ENCODE assay signal across 2 cellular contexts in genomic region chr1:204726478-204726877, GRCh38.
TF ChIP-seq lines count a peak whose summit lies in the region.

No MANE protein-coding gene starts in this region.

TF ChIP-seq in SK-N-SH treated with all-trans-retinoic acid at 6 μM for 48 hours, 23 proteins besides CTCF, POLR2A, EP300 and RAD21:
- no peak for TF ChIP-seq ZNF8 (CRISPR knock-in tag; IDR thresholded peaks at IDR 0.05)
- no peak for TF ChIP-seq ZFP3 (CRISPR knock-in tag; IDR thresholded peaks at IDR 0.05)
- no peak for TF ChIP-seq ZNF70 (CRISPR knock-in tag; IDR thresholded peaks at IDR 0.05)
- TF ChIP-seq ZC3H10 (CRISPR knock-in tag; IDR thresholded peaks at IDR 0.05): no peak
- no peak for TF ChIP-seq ZNF565 (CRISPR knock-in tag; conservative IDR thresholded peaks at IDR 0.05; ENCODE audit: low read depth)
- no peak for TF ChIP-seq ZFP30 (CRISPR knock-in tag; IDR thresholded peaks at IDR 0.05)
- no peak for TF ChIP-seq CSDC2 (CRISPR knock-in tag; IDR thresholded peaks at IDR 0.05)
- TF ChIP-seq RARB (CRISPR knock-in tag; IDR thresholded peaks at IDR 0.05): no peak
- no peak for TF ChIP-seq OSR1 (CRISPR knock-in tag; IDR thresholded peaks at IDR 0.05)
- TF ChIP-seq, protein P1, sequence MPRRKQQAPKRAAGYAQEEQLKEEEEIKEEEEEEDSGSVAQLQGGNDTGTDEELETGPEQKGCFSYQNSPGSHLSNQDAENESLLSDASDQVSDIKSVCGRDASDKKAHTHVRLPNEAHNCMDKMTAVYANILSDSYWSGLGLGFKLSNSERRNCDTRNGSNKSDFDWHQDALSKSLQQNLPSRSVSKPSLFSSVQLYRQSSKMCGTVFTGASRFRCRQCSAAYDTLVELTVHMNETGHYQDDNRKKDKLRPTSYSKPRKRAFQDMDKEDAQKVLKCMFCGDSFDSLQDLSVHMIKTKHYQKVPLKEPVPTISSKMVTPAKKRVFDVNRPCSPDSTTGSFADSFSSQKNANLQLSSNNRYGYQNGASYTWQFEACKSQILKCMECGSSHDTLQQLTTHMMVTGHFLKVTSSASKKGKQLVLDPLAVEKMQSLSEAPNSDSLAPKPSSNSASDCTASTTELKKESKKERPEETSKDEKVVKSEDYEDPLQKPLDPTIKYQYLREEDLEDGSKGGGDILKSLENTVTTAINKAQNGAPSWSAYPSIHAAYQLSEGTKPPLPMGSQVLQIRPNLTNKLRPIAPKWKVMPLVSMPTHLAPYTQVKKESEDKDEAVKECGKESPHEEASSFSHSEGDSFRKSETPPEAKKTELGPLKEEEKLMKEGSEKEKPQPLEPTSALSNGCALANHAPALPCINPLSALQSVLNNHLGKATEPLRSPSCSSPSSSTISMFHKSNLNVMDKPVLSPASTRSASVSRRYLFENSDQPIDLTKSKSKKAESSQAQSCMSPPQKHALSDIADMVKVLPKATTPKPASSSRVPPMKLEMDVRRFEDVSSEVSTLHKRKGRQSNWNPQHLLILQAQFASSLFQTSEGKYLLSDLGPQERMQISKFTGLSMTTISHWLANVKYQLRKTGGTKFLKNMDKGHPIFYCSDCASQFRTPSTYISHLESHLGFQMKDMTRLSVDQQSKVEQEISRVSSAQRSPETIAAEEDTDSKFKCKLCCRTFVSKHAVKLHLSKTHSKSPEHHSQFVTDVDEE (CRISPR knock-in tag; IDR thresholded peaks at IDR 0.05): no peak
- no peak for TF ChIP-seq SNAI2 (CRISPR knock-in tag; IDR thresholded peaks at IDR 0.05)
- no peak for TF ChIP-seq GLIS3 (CRISPR knock-in tag; IDR thresholded peaks at IDR 0.05)
- TF ChIP-seq BACH2 (CRISPR knock-in tag; IDR thresholded peaks at IDR 0.05; ENCODE audit: borderline replicate concordance): no peak
- TF ChIP-seq CSRNP3 (CRISPR knock-in tag; IDR thresholded peaks at IDR 0.05): no peak
- no peak for TF ChIP-seq CREB5 (CRISPR knock-in tag; IDR thresholded peaks at IDR 0.05; ENCODE audit: low read depth)
- TF ChIP-seq, protein P2, sequence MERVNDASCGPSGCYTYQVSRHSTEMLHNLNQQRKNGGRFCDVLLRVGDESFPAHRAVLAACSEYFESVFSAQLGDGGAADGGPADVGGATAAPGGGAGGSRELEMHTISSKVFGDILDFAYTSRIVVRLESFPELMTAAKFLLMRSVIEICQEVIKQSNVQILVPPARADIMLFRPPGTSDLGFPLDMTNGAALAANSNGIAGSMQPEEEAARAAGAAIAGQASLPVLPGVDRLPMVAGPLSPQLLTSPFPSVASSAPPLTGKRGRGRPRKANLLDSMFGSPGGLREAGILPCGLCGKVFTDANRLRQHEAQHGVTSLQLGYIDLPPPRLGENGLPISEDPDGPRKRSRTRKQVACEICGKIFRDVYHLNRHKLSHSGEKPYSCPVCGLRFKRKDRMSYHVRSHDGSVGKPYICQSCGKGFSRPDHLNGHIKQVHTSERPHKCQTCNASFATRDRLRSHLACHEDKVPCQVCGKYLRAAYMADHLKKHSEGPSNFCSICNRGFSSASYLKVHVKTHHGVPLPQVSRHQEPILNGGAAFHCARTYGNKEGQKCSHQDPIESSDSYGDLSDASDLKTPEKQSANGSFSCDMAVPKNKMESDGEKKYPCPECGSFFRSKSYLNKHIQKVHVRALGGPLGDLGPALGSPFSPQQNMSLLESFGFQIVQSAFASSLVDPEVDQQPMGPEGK (CRISPR knock-in tag; IDR thresholded peaks at IDR 0.05; ENCODE audit: borderline replicate concordance): no peak
- no peak for TF ChIP-seq ESRRG (CRISPR knock-in tag; IDR thresholded peaks at IDR 0.05)
- no peak for TF ChIP-seq POU6F1 (CRISPR knock-in tag; IDR thresholded peaks at IDR 0.05; ENCODE audit: borderline replicate concordance, low read depth)
- TF ChIP-seq TOX (CRISPR knock-in tag; IDR thresholded peaks at IDR 0.05; ENCODE audit: borderline replicate concordance): no peak
- TF ChIP-seq ISL1 (CRISPR knock-in tag; IDR thresholded peaks at IDR 0.05): no peak; the same call in 1 of the 2 replicates

TF ChIP-seq in SK-N-SH, 30 proteins besides CTCF, POLR2A, EP300 and RAD21:
- TF ChIP-seq, protein P3, sequence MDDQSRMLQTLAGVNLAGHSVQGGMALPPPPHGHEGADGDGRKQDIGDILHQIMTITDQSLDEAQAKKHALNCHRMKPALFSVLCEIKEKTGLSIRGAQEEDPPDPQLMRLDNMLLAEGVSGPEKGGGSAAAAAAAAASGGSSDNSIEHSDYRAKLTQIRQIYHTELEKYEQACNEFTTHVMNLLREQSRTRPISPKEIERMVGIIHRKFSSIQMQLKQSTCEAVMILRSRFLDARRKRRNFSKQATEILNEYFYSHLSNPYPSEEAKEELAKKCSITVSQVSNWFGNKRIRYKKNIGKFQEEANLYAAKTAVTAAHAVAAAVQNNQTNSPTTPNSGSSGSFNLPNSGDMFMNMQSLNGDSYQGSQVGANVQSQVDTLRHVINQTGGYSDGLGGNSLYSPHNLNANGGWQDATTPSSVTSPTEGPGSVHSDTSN (IDR thresholded peaks at IDR 0.05): no peak
- TF ChIP-seq, protein P4, sequence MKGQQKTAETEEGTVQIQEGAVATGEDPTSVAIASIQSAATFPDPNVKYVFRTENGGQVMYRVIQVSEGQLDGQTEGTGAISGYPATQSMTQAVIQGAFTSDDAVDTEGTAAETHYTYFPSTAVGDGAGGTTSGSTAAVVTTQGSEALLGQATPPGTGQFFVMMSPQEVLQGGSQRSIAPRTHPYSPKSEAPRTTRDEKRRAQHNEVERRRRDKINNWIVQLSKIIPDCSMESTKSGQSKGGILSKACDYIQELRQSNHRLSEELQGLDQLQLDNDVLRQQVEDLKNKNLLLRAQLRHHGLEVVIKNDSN (IDR thresholded peaks at IDR 0.05; ENCODE audit: borderline replicate concordance, low read depth): no peak
- TF ChIP-seq GATA2 (CRISPR knock-in tag; IDR thresholded peaks at IDR 0.05) (no peak), TEAD4 (IDR thresholded peaks at IDR 0.05; ENCODE audit: borderline replicate concordance, insufficient read depth) (no peak), USF2 (IDR thresholded peaks at IDR 0.05; ENCODE audit: borderline replicate concordance, low read depth, low read length) (no peak), EZH2phosphoT487 (IDR thresholded peaks at IDR 0.05; ENCODE audit: borderline replicate concordance, low read depth) (no peak), SIN3A (IDR thresholded peaks at IDR 0.05; ENCODE audit: borderline replicate concordance, low read depth, low read length) (no peak), MXI1 (IDR thresholded peaks at IDR 0.05; ENCODE audit: low read depth, low read length) (no peak), POLR2AphosphoS5 (IDR thresholded peaks at IDR 0.05; ENCODE audit: low read depth, low read length) (no peak)
- TF ChIP-seq, protein P5, sequence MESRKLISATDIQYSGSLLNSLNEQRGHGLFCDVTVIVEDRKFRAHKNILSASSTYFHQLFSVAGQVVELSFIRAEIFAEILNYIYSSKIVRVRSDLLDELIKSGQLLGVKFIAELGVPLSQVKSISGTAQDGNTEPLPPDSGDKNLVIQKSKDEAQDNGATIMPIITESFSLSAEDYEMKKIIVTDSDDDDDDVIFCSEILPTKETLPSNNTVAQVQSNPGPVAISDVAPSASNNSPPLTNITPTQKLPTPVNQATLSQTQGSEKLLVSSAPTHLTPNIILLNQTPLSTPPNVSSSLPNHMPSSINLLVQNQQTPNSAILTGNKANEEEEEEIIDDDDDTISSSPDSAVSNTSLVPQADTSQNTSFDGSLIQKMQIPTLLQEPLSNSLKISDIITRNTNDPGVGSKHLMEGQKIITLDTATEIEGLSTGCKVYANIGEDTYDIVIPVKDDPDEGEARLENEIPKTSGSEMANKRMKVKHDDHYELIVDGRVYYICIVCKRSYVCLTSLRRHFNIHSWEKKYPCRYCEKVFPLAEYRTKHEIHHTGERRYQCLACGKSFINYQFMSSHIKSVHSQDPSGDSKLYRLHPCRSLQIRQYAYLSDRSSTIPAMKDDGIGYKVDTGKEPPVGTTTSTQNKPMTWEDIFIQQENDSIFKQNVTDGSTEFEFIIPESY (IDR thresholded peaks at IDR 0.05; ENCODE audit: borderline replicate concordance, low read depth): no peak
